ENCODE assay signal across 9 cellular contexts in genomic region chr1:4415476-4415875, GRCh38.
"Had no signal": no experiment of that assay in that cellular context is flagged by ENCODE, and none has a peak within 500 bp of the region (broad histone marks: within the 10 kb centered on the region; RNA-seq: fewer than 3 reads in every experiment).

No MANE protein-coding gene starts in this region.

- H3K4me1 ChIP-seq: HAP-1 had no signal

- H3K4me3 Mint-ChIP-seq: GM23338, H9, HFFc6 had no signal

- H3K36me3 ChIP-seq: HAP-1 had no signal

- ATAC-seq: GM23338, HCT116 had no signal

- H3K4me3 ChIP-seq: GM23248, GM23338, HAP-1 had no signal

- DNase-seq: GM23248, GOT3, H7, H9, HCEC 1CT, HFFc6 had no signal

- H3K4me1 Mint-ChIP-seq: GM23338 had no signal

- H3K27ac ChIP-seq: GM23248 had no signal

- H3K9me3 ChIP-seq: HAP-1 had no signal

- H3K27ac Mint-ChIP-seq: GM23338, H9, HFFc6 had no signal
